16 cellular contexts compared by ENCODE assay signal in genomic region chr2:119012345-119013301, GRCh38.
DNase-seq lines count a peak whose midpoint lies in the region; ATAC-seq lines count a peak whose summit lies in the region.
"Had no signal": no experiment of that assay in that cellular context is flagged by ENCODE, and none has a peak within 500 bp of the region (broad histone marks: within the 10 kb centered on the region; RNA-seq: fewer than 3 reads in every experiment).

No MANE protein-coding gene starts in this region.

- H3K36me3 Mint-ChIP-seq in activated CD4-positive, alpha-beta T cell treated with anti-CD3 and anti-CD28 coated beads, Interleukin-2, amount 10 ng/mL, durations not matched to agents 24 days and 14 days (ENCODE audit: low read depth): no peaks in the 10 kb centered on the region

- DNase-seq in activated CD4-positive, alpha-beta T cell treated with anti-CD3 and anti-CD28 coated beads, Interleukin-2, amount 10 ng/mL, durations not matched to agents 24 days and 14 days: peak; percentile 46
- DNase-seq in activated CD4-positive, alpha-beta T cell treated with anti-CD3 and anti-CD28 coated beads, Interleukin-2, amount 50 U/mL, for 1 hour: no peak
- peak; percentile 48 for DNase-seq in islet precursor cell
- peak; percentile 37 for DNase-seq in posterior vena cava (ENCODE audit: low spot score)
- DNase-seq in activated effector memory CD4-positive, alpha-beta T cell treated with Interleukin-2 at 50 U/mL for 16 hours: no peak
- DNase-seq: Calu3, DMS79 treated with DMSO at 0.1 percent for 48 hours, KBM-7, MV-4-11, NCI-H1105, NCI-H1436 treated with DMSO at 0.1 percent for 48 hours, NCI-H1930, NCI-H510A, SHP77 had no signal

- intact Hi-C loops in activated CD4-positive, alpha-beta T cell treated with anti-CD3 and anti-CD28 coated beads, Interleukin-2, amount 10 ng/mL, durations not matched to agents 24 days and 14 days (cut with micrococcal nuclease): no loop called here
- intact Hi-C loops in posterior vena cava (cut with DNase I): loop anchor here (1.0 to 10.0 kb wide), 2 partner anchors 49 to 272 kb away; no protein-coding TSS in a partner anchor

- H3K4me3 Mint-ChIP-seq in activated CD4-positive, alpha-beta T cell treated with anti-CD3 and anti-CD28 coated beads, Interleukin-2, amount 10 ng/mL, durations not matched to agents 24 days and 14 days: no peak overlapping the region

- H3K27ac Mint-ChIP-seq in activated CD4-positive, alpha-beta T cell treated with anti-CD3 and anti-CD28 coated beads, Interleukin-2, amount 10 ng/mL, durations not matched to agents 24 days and 14 days: no peak overlapping the region

- no peaks in the 10 kb centered on the region for H3K9me3 Mint-ChIP-seq in activated CD4-positive, alpha-beta T cell treated with anti-CD3 and anti-CD28 coated beads, Interleukin-2, amount 10 ng/mL, durations not matched to agents 24 days and 14 days

- no peak for ATAC-seq in HG03565 (IDR thresholded peaks at IDR 0.05; ENCODE audit: unreplicated experiment)
- no peak for ATAC-seq in HG03097 (IDR thresholded peaks at IDR 0.05; ENCODE audit: low FRiP score, unreplicated experiment)

- no peaks in the 10 kb centered on the region for H3K4me1 Mint-ChIP-seq in activated CD4-positive, alpha-beta T cell treated with anti-CD3 and anti-CD28 coated beads, Interleukin-2, amount 10 ng/mL, durations not matched to agents 24 days and 14 days

- H3K27me3 Mint-ChIP-seq in activated CD4-positive, alpha-beta T cell treated with anti-CD3 and anti-CD28 coated beads, Interleukin-2, amount 10 ng/mL, durations not matched to agents 24 days and 14 days: peaks cover 13% of the 10 kb centered on the region

Comparison
In these comparisons a context has a peak if more than half of its experiments do, and no peak if none do; other contexts are left out.
1. DNase-seq: peak in activated CD4-positive, alpha-beta T cell treated with anti-CD3 and anti-CD28 coated beads, Interleukin-2, amount 10 ng/mL, durations not matched to agents 24 days and 14 days (single experiment), islet precursor cell (single experiment) and posterior vena cava (single experiment); none in activated CD4-positive, alpha-beta T cell treated with anti-CD3 and anti-CD28 coated beads, Interleukin-2, amount 50 U/mL, for 1 hour (single experiment) and activated effector memory CD4-positive, alpha-beta T cell treated with Interleukin-2 at 50 U/mL for 16 hours (single experiment).